ENCODE assay signal across 9 cellular contexts in the genomic region with DNA sequence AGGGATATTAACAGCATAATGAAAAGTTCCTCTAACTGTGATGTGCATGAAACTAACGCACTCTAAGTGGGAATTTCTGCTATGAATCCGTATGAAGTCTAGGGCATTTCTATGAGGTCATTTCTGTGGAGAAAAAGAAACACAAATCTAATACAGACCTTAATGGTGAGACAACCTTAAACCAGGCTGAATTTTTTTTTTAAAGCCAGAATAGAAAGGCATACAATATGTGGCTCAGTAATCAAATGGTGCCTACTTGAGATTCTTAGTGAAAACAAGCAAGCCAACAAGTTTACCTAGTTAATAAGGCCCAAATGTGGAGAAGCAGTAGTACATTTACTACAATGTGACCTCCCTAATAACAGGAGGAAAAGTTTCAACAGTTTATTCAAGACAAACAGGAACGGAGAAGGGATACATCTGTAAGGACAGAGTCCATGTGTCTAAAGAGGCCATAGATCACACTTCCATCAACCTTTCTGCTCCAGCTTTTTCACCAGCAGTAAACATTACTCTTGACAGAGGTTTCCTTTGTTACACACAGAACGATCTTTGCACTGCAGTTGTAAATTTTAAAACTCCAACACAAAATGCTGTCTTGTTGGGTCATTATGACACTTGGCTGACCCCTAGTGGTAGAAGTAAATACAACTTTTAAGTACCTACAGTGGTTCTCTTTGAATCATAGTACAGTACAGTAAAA. TPM values are rescaled to one million over a fixed set of nuclear protein-coding genes. Genes with fewer than 3 reads are reported as not detected.
DNase-seq lines count a peak whose midpoint lies in the region; ATAC-seq, FAIRE-seq and TF ChIP-seq lines count a peak whose summit lies in the region.
"Had no signal": no experiment of that assay in that cellular context is flagged by ENCODE, and none has a peak within 500 bp of the region (broad histone marks: within the 10 kb centered on the region; RNA-seq: fewer than 3 reads in every experiment).

No MANE protein-coding gene starts in this region.

- H3K9me3 Mint-ChIP-seq in astrocyte (ENCODE audit: unreplicated experiment), result no peaks in the 10 kb centered on the region

- WGBS in right cardiac atrium, result 54% methylated on average over 4 of the region's 4 CpGs

- H3K4me2 ChIP-seq in astrocyte (ENCODE audit: low read length), result peak overlapping the region; percentile 17

- H3K4me1 ChIP-seq in astrocyte (ENCODE audit: insufficient read depth, low read length) (no peaks in the 10 kb centered on the region), right cardiac atrium (ENCODE audit: control insufficient read depth, insufficient read depth, low read length) (no peaks in the 10 kb centered on the region)

- intact Hi-C loops in right cardiac atrium (cut with DNase I), result loop anchor here (2.0 to 5.0 kb wide), 3 partner anchors 223 to 227 kb away; no protein-coding TSS in a partner anchor

- H2AFZ ChIP-seq in astrocyte (ENCODE audit: low read depth, low read length), result peak overlapping the region; percentile 46

- H3K27me3 ChIP-seq in astrocyte (ENCODE audit: insufficient read depth, low read length) (no peaks in the 10 kb centered on the region), right cardiac atrium (ENCODE audit: control insufficient read depth, insufficient read depth) (no peaks in the 10 kb centered on the region)

- H3K36me3 Mint-ChIP-seq in astrocyte (ENCODE audit: low read depth, unreplicated experiment), result peaks cover 1% of the 10 kb centered on the region

- no peaks in the 10 kb centered on the region for H3K27me3 Mint-ChIP-seq in astrocyte (ENCODE audit: low read depth, unreplicated experiment)
- H3K27me3 Mint-ChIP-seq: activated naive CD8-positive, alpha-beta T cell had no signal

- peak; percentile 9 for DNase-seq in DMS79 (lab: John Stamatoyannopoulos, UW)
- peak; percentile 66 for DNase-seq in NCI-H345 (lab: John Stamatoyannopoulos, UW)
- DNase-seq in astrocyte (ENCODE audit: low read depth), result peak; percentile 66
- no peak for DNase-seq in right cardiac atrium
- DNase-seq in retinal pigment epithelial cell (ENCODE audit: low read depth), result peak; percentile 52
- no peak for DNase-seq in mesenteric fat pad (ENCODE audit: low spot score)

- H3K79me2 ChIP-seq in astrocyte (ENCODE audit: insufficient read depth, low read length), result no peaks in the 10 kb centered on the region

- no peak overlapping the region for H3K4me3 Mint-ChIP-seq in astrocyte (ENCODE audit: unreplicated experiment)
- H3K4me3 Mint-ChIP-seq: activated naive CD8-positive, alpha-beta T cell had no signal

- H3K9ac ChIP-seq in astrocyte (ENCODE audit: low read length), result no peak overlapping the region

- H3K27ac Mint-ChIP-seq in astrocyte (ENCODE audit: unreplicated experiment), result no peak overlapping the region
- H3K27ac Mint-ChIP-seq: activated naive CD8-positive, alpha-beta T cell had no signal

- H3K9me3 ChIP-seq in astrocyte (ENCODE audit: insufficient read depth, low read depth, low read length) (no peaks in the 10 kb centered on the region), right cardiac atrium (ENCODE audit: control insufficient read depth, low read length) (no peaks in the 10 kb centered on the region)

- H3K36me3 ChIP-seq in astrocyte (ENCODE audit: insufficient read depth, low read length), result no peaks in the 10 kb centered on the region

- H3K4me1 Mint-ChIP-seq in astrocyte (ENCODE audit: low read depth, unreplicated experiment), result no peaks in the 10 kb centered on the region

- H3K27ac ChIP-seq in astrocyte (ENCODE audit: low read depth, low read length) (no peak overlapping the region), right cardiac atrium (ENCODE audit: low read length) (no peak overlapping the region)

- ATAC-seq in GM19395 (IDR thresholded peaks at IDR 0.05; ENCODE audit: unreplicated experiment), result peak; percentile 90
- ATAC-seq in HG03342 (IDR thresholded peaks at IDR 0.05; ENCODE audit: unreplicated experiment), result peak; percentile 89
- ATAC-seq in right cardiac atrium, result peak; percentile 81 to 83

- TF ChIP-seq CTCF in astrocyte (IDR thresholded peaks at IDR 0.05; ENCODE audit: insufficient read depth, low read depth, low read length), result peak; percentile 84
- TF ChIP-seq CTCF in retinal pigment epithelial cell (conservative IDR thresholded peaks at IDR 0.05; ENCODE audit: low read depth, low read length), result peak; percentile 63

- peak; percentile 62 for FAIRE-seq in astrocyte (lab: Jason Lieb, UNC)

- no peaks in the 10 kb centered on the region for H4K20me1 ChIP-seq in astrocyte (ENCODE audit: insufficient read depth, low read length)

- H3K4me3 ChIP-seq in astrocyte (ENCODE audit: insufficient read depth, low read depth, low read length) (no peak overlapping the region), right cardiac atrium (ENCODE audit: low read length) (no peak overlapping the region), retinal pigment epithelial cell (ENCODE audit: low read length) (no peak overlapping the region)

RNA-seq across cellular contexts. Expression of gene CARNMT1, which starts 26.2 kb away (rescaled TPM):
- 17.2 and 20.8 TPM in 2 replicates for total RNA-seq in astrocyte
- 10 to 100 TPM; 10.0 to 14.9 (median 12.5) TPM for total RNA-seq in right cardiac atrium
- polyA plus RNA-seq in right cardiac atrium, result 3.7 TPM
- total RNA-seq in mesenteric fat pad, result 14.6 TPM

RNA-seq across cellular contexts. Expression of gene C9orf40, which starts 49.2 kb away (rescaled TPM):
- total RNA-seq in astrocyte, result 5.3 and 5.4 TPM in 2 replicates
- 1 to 10 TPM; 2.2 to 3.4 (median 2.5) TPM for total RNA-seq in right cardiac atrium
- 2.3 TPM for polyA plus RNA-seq in right cardiac atrium
- total RNA-seq in mesenteric fat pad, result 3.3 TPM

Comparison
In these comparisons a context has a peak if more than half of its experiments do, and no peak if none do; other contexts are left out.
1. DNase-seq: peak in DMS79 (single experiment), NCI-H345 (single experiment), astrocyte (single experiment) and retinal pigment epithelial cell (single experiment); none in right cardiac atrium (0 of 3) and mesenteric fat pad (single experiment).
2. Peak in every context shown above with its lines, with median percentiles within 50 percentile points of each other: ATAC-seq.